1 cellular context compared by ENCODE assay signal in the genomic region with DNA sequence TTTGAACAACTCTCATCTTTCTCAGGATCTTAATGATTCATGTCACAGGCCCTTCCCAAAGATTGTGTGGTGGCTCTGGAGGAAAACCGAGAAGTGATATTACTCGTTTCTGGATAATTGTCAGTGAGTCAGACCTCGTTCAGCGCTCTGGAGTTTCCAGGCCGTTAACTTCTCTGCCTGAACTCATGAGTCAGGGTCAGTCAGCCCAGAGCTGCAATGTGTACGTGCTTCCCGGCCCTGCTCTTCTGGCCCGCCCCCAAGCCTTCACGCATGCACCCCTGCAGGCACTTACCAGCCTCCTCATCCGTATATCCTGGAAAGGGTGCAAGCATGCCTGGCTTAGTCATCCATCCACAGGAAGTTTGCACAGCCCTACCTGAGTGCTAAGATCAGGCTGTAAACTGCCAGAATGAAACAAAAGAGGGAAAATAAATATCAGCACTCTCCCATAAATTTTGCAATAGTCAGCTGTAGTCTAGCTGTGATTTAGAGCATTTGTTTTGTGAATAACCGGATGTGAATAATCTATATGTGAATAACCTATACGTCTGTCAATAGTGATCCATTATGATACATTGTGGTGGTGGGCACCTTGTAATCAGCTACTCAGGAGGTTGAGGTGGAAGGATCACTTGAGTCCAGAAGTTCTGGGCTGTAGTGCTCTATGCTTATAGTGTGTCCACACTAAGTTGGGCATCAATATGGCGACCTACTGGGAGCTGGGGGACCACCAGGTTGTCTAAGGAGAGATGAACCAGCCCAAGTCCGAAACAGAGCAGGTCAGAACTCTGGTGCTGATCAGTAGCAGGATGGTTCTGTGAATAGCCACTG.
TF ChIP-seq lines count a peak whose summit lies in the region.

No MANE protein-coding gene starts in this region.

TF ChIP-seq in HepG2, 621 proteins besides CTCF, POLR2A, EP300 and RAD21 (continued from another document):
- TF ChIP-seq ZNF468 (CRISPR knock-in tag; IDR thresholded peaks at IDR 0.05) (no peak), FOXO1 (CRISPR knock-in tag; IDR thresholded peaks at IDR 0.05) (peak; percentile 52; the same call in 1 of the 2 replicates), CHD4 (IDR thresholded peaks at IDR 0.05; ENCODE audit: borderline replicate concordance, low read length) (no peak), ELF1 (CRISPR knock-in tag; IDR thresholded peaks at IDR 0.05) (peak; percentile 66), HOXD1 (CRISPR knock-in tag; IDR thresholded peaks at IDR 0.05) (0 out of 2 replicates have a peak, but pooled peaks have one; percentile 63), SP140L (CRISPR knock-in tag; IDR thresholded peaks at IDR 0.05; ENCODE audit: borderline replicate concordance) (no peak), MAZ (IDR thresholded peaks at IDR 0.05; ENCODE audit: borderline replicate concordance, low read depth, low read length) (peak; percentile 41; the same call in 1 of the 2 replicates), MAZ (CRISPR knock-in tag; IDR thresholded peaks at IDR 0.05; ENCODE audit: low read depth) (no peak), FOXA1 (IDR thresholded peaks at IDR 0.05) (no peak), FOXA1 (CRISPR knock-in tag; IDR thresholded peaks at IDR 0.05) (peak; percentile 77), MXD4 (CRISPR knock-in tag; IDR thresholded peaks at IDR 0.05) (peak; percentile 63; the same call in 1 of the 2 replicates), RXRA (CRISPR knock-in tag; IDR thresholded peaks at IDR 0.05) (peak; percentile 86), ZNF768 (CRISPR knock-in tag; IDR thresholded peaks at IDR 0.05) (peak; percentile 26; the same call in 1 of the 2 replicates), SP4 (CRISPR knock-in tag; IDR thresholded peaks at IDR 0.05) (peak; percentile 67), ZNF33A (CRISPR knock-in tag; IDR thresholded peaks at IDR 0.05; ENCODE audit: borderline replicate concordance) (no peak), ZSCAN21 (CRISPR knock-in tag; IDR thresholded peaks at IDR 0.05; ENCODE audit: borderline replicate concordance) (peak; percentile 74), ZNF160 (CRISPR knock-in tag; IDR thresholded peaks at IDR 0.05) (peak; percentile 27; the same call in 1 of the 2 replicates), RXRB (CRISPR knock-in tag; IDR thresholded peaks at IDR 0.05; ENCODE audit: borderline replicate concordance) (peak; percentile 79; the same call in 1 of the 2 replicates), ZNF441 (CRISPR knock-in tag; IDR thresholded peaks at IDR 0.05; ENCODE audit: borderline replicate concordance) (peak; percentile 95), FOXA3 (CRISPR knock-in tag; IDR thresholded peaks at IDR 0.05) (peak; percentile 77), YEATS2 (CRISPR knock-in tag; IDR thresholded peaks at IDR 0.05; ENCODE audit: borderline replicate concordance) (peak; percentile 76; the same call in 1 of the 2 replicates), CREB1 (IDR thresholded peaks at IDR 0.05) (0 out of 2 replicates have a peak, but pooled peaks have one; percentile 11), CREB1 (CRISPR knock-in tag; IDR thresholded peaks at IDR 0.05) (peak; percentile 73), KMT2B (CRISPR knock-in tag; IDR thresholded peaks at IDR 0.05) (0 out of 2 replicates have a peak, but pooled peaks have one; percentile 29), YEATS4 (CRISPR knock-in tag; IDR thresholded peaks at IDR 0.05; ENCODE audit: borderline replicate concordance) (peak; percentile 19; the same call in 1 of the 2 replicates), HMG20A (CRISPR knock-in tag; IDR thresholded peaks at IDR 0.05; ENCODE audit: borderline replicate concordance) (peak; percentile 65; the same call in 1 of the 2 replicates), HNRNPK (IDR thresholded peaks at IDR 0.05; ENCODE audit: low read depth, low read length, poor library complexity, severe bottlenecking) (no peak), ERF (CRISPR knock-in tag; IDR thresholded peaks at IDR 0.05) (peak; percentile 93), ESRRA (CRISPR knock-in tag; IDR thresholded peaks at IDR 0.05; ENCODE audit: low read depth) (peak; percentile 50; the same call in 1 of the 2 replicates), ZNF792 (CRISPR knock-in tag; IDR thresholded peaks at IDR 0.05) (peak; percentile 74; the same call in 1 of the 2 replicates), SOX6 (IDR thresholded peaks at IDR 0.05) (no peak), SOX6 (CRISPR knock-in tag; IDR thresholded peaks at IDR 0.05) (peak; percentile 92), TBX2 (CRISPR knock-in tag; IDR thresholded peaks at IDR 0.05; ENCODE audit: borderline replicate concordance) (peak; percentile 90), MIXL1 (CRISPR knock-in tag; IDR thresholded peaks at IDR 0.05) (peak; percentile 65), IKZF1 (IDR thresholded peaks at IDR 0.05) (no peak), FOXJ3 (CRISPR knock-in tag; IDR thresholded peaks at IDR 0.05; ENCODE audit: borderline replicate concordance) (peak; percentile 42; the same call in 1 of the 2 replicates), RBM39 (IDR thresholded peaks at IDR 0.05; ENCODE audit: low read depth, low read length, poor library complexity, severe bottlenecking) (no peak), SALL2 (CRISPR knock-in tag; IDR thresholded peaks at IDR 0.05) (no peak), DPF2 (CRISPR knock-in tag; IDR thresholded peaks at IDR 0.05; ENCODE audit: borderline replicate concordance, low read depth) (peak; percentile 89), ZFP36L1 (CRISPR knock-in tag; IDR thresholded peaks at IDR 0.05) (peak; percentile 51; the same call in 1 of the 2 replicates), ATM (IDR thresholded peaks at IDR 0.05; ENCODE audit: borderline replicate concordance) (no peak), SUZ12 (IDR thresholded peaks at IDR 0.05; ENCODE audit: low read depth, low read length) (no peak), KDM6A (CRISPR knock-in tag; IDR thresholded peaks at IDR 0.05; ENCODE audit: low read depth) (peak; percentile 59; the same call in 1 of the 2 replicates), GABPB1 (CRISPR knock-in tag; IDR thresholded peaks at IDR 0.05) (peak; percentile 72)
- TF ChIP-seq, protein P1, sequence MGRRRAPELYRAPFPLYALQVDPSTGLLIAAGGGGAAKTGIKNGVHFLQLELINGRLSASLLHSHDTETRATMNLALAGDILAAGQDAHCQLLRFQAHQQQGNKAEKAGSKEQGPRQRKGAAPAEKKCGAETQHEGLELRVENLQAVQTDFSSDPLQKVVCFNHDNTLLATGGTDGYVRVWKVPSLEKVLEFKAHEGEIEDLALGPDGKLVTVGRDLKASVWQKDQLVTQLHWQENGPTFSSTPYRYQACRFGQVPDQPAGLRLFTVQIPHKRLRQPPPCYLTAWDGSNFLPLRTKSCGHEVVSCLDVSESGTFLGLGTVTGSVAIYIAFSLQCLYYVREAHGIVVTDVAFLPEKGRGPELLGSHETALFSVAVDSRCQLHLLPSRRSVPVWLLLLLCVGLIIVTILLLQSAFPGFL (CRISPR knock-in tag; IDR thresholded peaks at IDR 0.05), result no peak
- TF ChIP-seq, protein P2, sequence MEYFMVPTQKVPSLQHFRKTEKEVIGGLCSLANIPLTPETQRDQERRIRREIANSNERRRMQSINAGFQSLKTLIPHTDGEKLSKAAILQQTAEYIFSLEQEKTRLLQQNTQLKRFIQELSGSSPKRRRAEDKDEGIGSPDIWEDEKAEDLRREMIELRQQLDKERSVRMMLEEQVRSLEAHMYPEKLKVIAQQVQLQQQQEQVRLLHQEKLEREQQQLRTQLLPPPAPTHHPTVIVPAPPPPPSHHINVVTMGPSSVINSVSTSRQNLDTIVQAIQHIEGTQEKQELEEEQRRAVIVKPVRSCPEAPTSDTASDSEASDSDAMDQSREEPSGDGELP (IDR thresholded peaks at IDR 0.05; ENCODE audit: borderline replicate concordance, low read depth), result peak; percentile 90
- TF ChIP-seq, protein P3, sequence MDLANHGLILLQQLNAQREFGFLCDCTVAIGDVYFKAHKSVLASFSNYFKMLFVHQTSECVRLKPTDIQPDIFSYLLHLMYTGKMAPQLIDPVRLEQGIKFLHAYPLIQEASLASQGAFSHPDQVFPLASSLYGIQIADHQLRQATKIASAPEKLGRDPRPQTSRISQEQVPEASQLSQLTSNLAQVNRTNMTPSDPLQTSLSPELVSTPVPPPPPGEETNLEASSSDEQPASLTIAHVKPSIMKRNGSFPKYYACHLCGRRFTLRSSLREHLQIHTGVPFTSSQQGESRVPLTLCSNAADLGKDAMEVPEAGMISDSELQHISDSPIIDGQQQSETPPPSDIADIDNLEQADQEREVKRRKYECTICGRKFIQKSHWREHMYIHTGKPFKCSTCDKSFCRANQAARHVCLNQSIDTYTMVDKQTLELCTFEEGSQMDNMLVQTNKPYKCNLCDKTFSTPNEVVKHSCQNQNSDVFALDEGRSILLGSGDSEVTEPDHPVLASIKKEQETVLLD (CRISPR knock-in tag; IDR thresholded peaks at IDR 0.05; ENCODE audit: low read depth), result 0 out of 2 replicates have a peak, but pooled peaks have one; percentile 36
- TF ChIP-seq, protein P4, sequence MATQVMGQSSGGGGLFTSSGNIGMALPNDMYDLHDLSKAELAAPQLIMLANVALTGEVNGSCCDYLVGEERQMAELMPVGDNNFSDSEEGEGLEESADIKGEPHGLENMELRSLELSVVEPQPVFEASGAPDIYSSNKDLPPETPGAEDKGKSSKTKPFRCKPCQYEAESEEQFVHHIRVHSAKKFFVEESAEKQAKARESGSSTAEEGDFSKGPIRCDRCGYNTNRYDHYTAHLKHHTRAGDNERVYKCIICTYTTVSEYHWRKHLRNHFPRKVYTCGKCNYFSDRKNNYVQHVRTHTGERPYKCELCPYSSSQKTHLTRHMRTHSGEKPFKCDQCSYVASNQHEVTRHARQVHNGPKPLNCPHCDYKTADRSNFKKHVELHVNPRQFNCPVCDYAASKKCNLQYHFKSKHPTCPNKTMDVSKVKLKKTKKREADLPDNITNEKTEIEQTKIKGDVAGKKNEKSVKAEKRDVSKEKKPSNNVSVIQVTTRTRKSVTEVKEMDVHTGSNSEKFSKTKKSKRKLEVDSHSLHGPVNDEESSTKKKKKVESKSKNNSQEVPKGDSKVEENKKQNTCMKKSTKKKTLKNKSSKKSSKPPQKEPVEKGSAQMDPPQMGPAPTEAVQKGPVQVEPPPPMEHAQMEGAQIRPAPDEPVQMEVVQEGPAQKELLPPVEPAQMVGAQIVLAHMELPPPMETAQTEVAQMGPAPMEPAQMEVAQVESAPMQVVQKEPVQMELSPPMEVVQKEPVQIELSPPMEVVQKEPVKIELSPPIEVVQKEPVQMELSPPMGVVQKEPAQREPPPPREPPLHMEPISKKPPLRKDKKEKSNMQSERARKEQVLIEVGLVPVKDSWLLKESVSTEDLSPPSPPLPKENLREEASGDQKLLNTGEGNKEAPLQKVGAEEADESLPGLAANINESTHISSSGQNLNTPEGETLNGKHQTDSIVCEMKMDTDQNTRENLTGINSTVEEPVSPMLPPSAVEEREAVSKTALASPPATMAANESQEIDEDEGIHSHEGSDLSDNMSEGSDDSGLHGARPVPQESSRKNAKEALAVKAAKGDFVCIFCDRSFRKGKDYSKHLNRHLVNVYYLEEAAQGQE (IDR thresholded peaks at IDR 0.05; ENCODE audit: borderline replicate concordance in 1 of 2, low read depth in 1 of 2, low read length in 2 of 2), result no peak
- TF ChIP-seq, protein P5, sequence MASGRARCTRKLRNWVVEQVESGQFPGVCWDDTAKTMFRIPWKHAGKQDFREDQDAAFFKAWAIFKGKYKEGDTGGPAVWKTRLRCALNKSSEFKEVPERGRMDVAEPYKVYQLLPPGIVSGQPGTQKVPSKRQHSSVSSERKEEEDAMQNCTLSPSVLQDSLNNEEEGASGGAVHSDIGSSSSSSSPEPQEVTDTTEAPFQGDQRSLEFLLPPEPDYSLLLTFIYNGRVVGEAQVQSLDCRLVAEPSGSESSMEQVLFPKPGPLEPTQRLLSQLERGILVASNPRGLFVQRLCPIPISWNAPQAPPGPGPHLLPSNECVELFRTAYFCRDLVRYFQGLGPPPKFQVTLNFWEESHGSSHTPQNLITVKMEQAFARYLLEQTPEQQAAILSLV (CRISPR knock-in tag; IDR thresholded peaks at IDR 0.05; ENCODE audit: borderline replicate concordance), result peak; percentile 60
